ENCODE assay signal across 1 cellular context in the genomic region with DNA sequence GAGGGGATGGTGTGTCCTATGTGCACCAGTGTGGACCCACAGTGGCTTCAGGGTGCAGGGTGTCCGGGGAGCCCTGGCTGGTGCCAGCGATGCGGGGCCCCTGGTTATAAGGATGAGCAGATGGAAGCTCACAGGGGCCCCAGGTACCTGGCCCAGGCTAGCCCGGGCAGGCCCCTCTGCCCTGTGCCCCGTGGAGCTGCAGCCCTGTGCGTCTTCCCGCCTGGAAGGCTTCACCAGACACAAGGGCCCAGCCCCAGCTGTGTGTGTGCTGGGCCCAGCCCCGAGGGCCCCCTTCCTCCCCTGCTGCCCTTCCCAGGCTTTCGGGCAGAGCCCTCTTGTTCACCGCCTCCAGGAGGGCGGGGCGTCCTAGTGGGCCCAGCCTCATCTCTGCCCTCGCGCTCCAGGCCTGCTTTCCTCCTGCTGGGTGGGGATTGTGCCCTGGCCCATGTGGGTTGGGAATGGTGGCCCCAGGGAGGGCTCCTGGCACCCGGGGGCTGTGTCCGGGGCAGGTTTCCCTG.
TF ChIP-seq lines count a peak whose summit lies in the region.

No MANE protein-coding gene starts in this region.

TF ChIP-seq in H1, 55 proteins besides CTCF, POLR2A, EP300 and RAD21:
- no peak for TF ChIP-seq RNF2 (IDR thresholded peaks at IDR 0.05; ENCODE audit: borderline replicate concordance, low read depth, low read length, missing control alignments, poor library complexity, severe bottlenecking)
- no peak for TF ChIP-seq SIRT6 (IDR thresholded peaks at IDR 0.05; ENCODE audit: low read length)
- TF ChIP-seq HDAC2 (IDR thresholded peaks at IDR 0.05; ENCODE audit: borderline replicate concordance in 1 of 2, low read depth in 2 of 2, low read length in 2 of 2), result no peak
- TF ChIP-seq TEAD4 (IDR thresholded peaks at IDR 0.05; ENCODE audit: low read depth, low read length), result no peak
- no peak for TF ChIP-seq SRF (IDR thresholded peaks at IDR 0.05; ENCODE audit: low read depth, low read length)
- TF ChIP-seq CEBPB (IDR thresholded peaks at IDR 0.05; ENCODE audit: low read depth, low read length), result no peak
- no peak for TF ChIP-seq NRF1 (IDR thresholded peaks at IDR 0.05; ENCODE audit: low read depth, low read length)
